In the genomic region with DNA sequence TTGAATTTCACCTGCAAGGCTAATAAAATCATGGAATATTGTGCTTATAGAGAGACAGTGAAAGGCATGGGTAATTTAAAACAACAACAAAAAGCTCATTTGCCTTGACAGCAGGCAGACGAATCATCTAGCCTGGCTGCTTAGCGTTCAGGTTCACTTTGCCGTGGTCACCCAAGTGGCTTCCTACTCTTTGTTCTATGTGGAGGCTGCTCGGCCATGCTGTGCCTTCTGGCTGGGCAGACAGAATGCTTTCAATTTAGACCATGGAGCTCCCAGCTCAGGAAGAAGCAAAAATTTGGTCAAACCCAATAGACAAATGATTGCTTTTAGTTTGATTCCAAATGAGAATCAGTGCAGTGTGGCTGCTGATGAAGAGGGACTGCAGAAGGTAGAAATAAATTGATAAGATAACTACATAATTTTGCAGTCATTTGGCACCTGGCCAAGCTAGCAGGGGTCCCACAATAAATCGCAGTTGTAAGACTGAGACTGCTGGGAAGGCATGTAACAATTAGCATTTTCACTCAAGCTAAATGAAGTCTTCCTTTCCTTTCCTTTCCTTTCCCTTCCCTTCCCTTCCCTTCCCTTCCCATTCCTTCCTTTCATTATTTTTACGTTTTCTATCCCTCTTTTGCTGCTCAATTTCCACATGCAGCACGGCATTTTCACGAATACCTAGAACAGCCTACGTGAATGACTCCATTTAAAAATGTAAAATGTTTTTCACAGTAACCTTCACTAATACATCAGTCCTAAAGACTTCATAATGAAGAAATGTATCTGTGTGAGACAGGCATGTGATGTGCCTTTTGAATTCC, we compare ENCODE assay signal across 21 cellular contexts.
DNase-seq lines count a peak whose midpoint lies in the region; ATAC-seq and TF ChIP-seq lines count a peak whose summit lies in the region.
"Had no signal": no experiment of that assay in that cellular context is flagged by ENCODE, and none has a peak within 500 bp of the region (broad histone marks: within the 10 kb centered on the region; RNA-seq: fewer than 3 reads in every experiment).

No MANE protein-coding gene starts in this region.

- H3K27ac ChIP-seq in ACC112 (ENCODE audit: low read depth, low read length), result no peak overlapping the region
- H3K27ac ChIP-seq in H9 (ENCODE audit: insufficient read length, low read depth, low read length), result no peak overlapping the region
- H3K27ac ChIP-seq: esophagus muscularis mucosa, ovary, Peyer's patch, sigmoid colon had no signal

- H3K23me2 ChIP-seq in H9 (ENCODE audit: insufficient read length, low read depth, low read length, poor library complexity, severe bottlenecking), result no peaks in the 10 kb centered on the region

- no peaks in the 10 kb centered on the region for H3K79me1 ChIP-seq in H9 (ENCODE audit: insufficient read depth, low read depth, low read length, poor library complexity, severe bottlenecking)

- no peaks in the 10 kb centered on the region for H3K27me3 ChIP-seq in ACC112 (ENCODE audit: insufficient read depth, low read length)
- no peaks in the 10 kb centered on the region for H3K27me3 ChIP-seq in H9 (ENCODE audit: insufficient read depth, low read length)
- H3K27me3 ChIP-seq: esophagus muscularis mucosa, ovary, Peyer's patch, sigmoid colon had no signal

- peaks cover 14 to 23% of the 10 kb centered on the region in 2 experiments for H3K4me1 Mint-ChIP-seq in H9

- no peak overlapping the region for H4K91ac ChIP-seq in H9 (ENCODE audit: insufficient read length, low read depth, low read length)

- H3K4me3 ChIP-seq in ACC112 (ENCODE audit: low read depth, low read length), result no peak overlapping the region
- H3K4me3 ChIP-seq: esophagus muscularis mucosa, ovary, Peyer's patch, sigmoid colon had no signal

- H3K56ac ChIP-seq in H9 (ENCODE audit: insufficient read length, low read depth, low read length), result no peak overlapping the region

- DNase-seq in H9 (no peak), SK-N-DZ (ENCODE audit: low spot score) (peak; percentile 33), lung microvascular endothelial cell (ENCODE audit: low read depth in 2 of 2) (peak; percentile 3 to 11), head of caudate nucleus (no peak), NCI-H345 treated with DMSO at 0.1 percent for 48 hours (lab: John Stamatoyannopoulos, UW; ENCODE audit: unreplicated experiment) (no peak)
- DNase-seq: activated CD4-positive, alpha-beta T cell treated with anti-CD3 and anti-CD28 coated beads, Interleukin-2, amount 50 U/mL, for 4 hours; activated effector memory CD4-positive, alpha-beta T cell treated with Interleukin-2 at 50 U/mL for 16 hours; effector CD4-positive, alpha-beta T cell; left cardiac atrium; MV-4-11; naive B cell; NCI-H2029; ovary; Peyer's patch; sigmoid colon; stimulated activated CD4-positive, alpha-beta T cell treated with anti-CD3 and anti-CD28 coated beads, Interleukin-15, amount 100 ng/mL, for 24 hours had no signal

- H3K36me3 Mint-ChIP-seq in H9 (ENCODE audit: insufficient read depth in 1 of 3, low read depth in 3 of 3), result no peaks in the 10 kb centered on the region
- H3K36me3 Mint-ChIP-seq: CD14-positive monocyte, memory B cell, naive B cell had no signal

- H3K9me3 Mint-ChIP-seq in H9, result no peaks in the 10 kb centered on the region; a peak in 2 of 5 replicates
- H3K9me3 Mint-ChIP-seq: CD14-positive monocyte, memory B cell, naive B cell had no signal

- H2BK12ac ChIP-seq in H9 (ENCODE audit: insufficient read length, low read depth, low read length), result no peak overlapping the region

- no peak overlapping the region for H3K4me2 ChIP-seq in H9 (ENCODE audit: insufficient read depth, insufficient read length, low read length)

- no peak overlapping the region for H3K4ac ChIP-seq in H9 (ENCODE audit: low read depth, low read length)

- H3T11ph ChIP-seq in H9 (ENCODE audit: low read length), result no peak overlapping the region

- H3K9me3 ChIP-seq in H9 (ENCODE audit: control insufficient read depth, low read depth, low read length), result no peaks in the 10 kb centered on the region
- H3K9me3 ChIP-seq: esophagus muscularis mucosa, ovary, Peyer's patch, sigmoid colon had no signal

- H2BK5ac ChIP-seq in H9 (ENCODE audit: insufficient read length, low read length), result no peak overlapping the region

- H2BK120ac ChIP-seq in H9 (ENCODE audit: low read depth, low read length, poor library complexity, severe bottlenecking), result no peak overlapping the region

- H3K4me1 ChIP-seq in ACC112 (ENCODE audit: control insufficient read depth, insufficient read depth, low read length, unreplicated experiment), result peaks cover 11% of the 10 kb centered on the region
- 0 out of 2 replicates have a peak, but pooled peaks cover 3% of the 10 kb centered on the region for H3K4me1 ChIP-seq in H9 (ENCODE audit: insufficient read depth, low read length)
- H3K4me1 ChIP-seq: esophagus muscularis mucosa, Peyer's patch had no signal

- no peak overlapping the region for H2BK20ac ChIP-seq in H9 (ENCODE audit: low read depth, low read length, poor library complexity, severe bottlenecking)

- no peak for ATAC-seq in HG03520 (IDR thresholded peaks at IDR 0.05; ENCODE audit: unreplicated experiment)
- ATAC-seq: left cardiac atrium had no signal

- H4K8ac ChIP-seq in H9 (replicated peaks; ENCODE audit: insufficient read length, low read depth, low read length), result no peak overlapping the region

- H4K5ac ChIP-seq in H9 (ENCODE audit: insufficient read length, low read depth, low read length), result no peak overlapping the region

- no peaks in the 10 kb centered on the region for H4K20me1 ChIP-seq in H9 (ENCODE audit: control insufficient read depth, insufficient read depth, insufficient read length)

- H3K9ac ChIP-seq in H9 (ENCODE audit: extremely low read depth, insufficient read length, low read length), result no peak overlapping the region

- no peak for TF ChIP-seq CTCF in H9 (conservative IDR thresholded peaks at IDR 0.05)

- no peak overlapping the region for H2BK15ac ChIP-seq in H9 (ENCODE audit: low read depth, low read length)

- WGBS in H9 (ENCODE audit: extremely low coverage, insufficient read length, low lambda C conversion rate), result 100% methylated on average over 1 of the region's 9 CpGs

- no peak overlapping the region for H3K4me3 Mint-ChIP-seq in H9
- H3K4me3 Mint-ChIP-seq: CD14-positive monocyte, memory B cell, naive B cell had no signal

- H3K18ac ChIP-seq in H9 (ENCODE audit: insufficient read length, low read depth, low read length), result no peak overlapping the region

- no peak overlapping the region for H2AK5ac ChIP-seq in H9 (ENCODE audit: insufficient read length, low read length)

- H2AFZ ChIP-seq in ACC112 (ENCODE audit: low read length, unreplicated experiment) (peak overlapping the region; percentile 28), H9 (ENCODE audit: low read length) (no peak overlapping the region)

- H3K27ac Mint-ChIP-seq in H9, result peak overlapping the region in 2 of 3 experiments; percentile 84 to 94; a peak in 5 of 7 replicates
- H3K27ac Mint-ChIP-seq: CD14-positive monocyte, memory B cell had no signal

- no peak overlapping the region for H3K14ac ChIP-seq in H9 (ENCODE audit: insufficient read depth, low read length)

- H3K27me3 Mint-ChIP-seq in H9 (ENCODE audit: low read depth), result no peaks in the 10 kb centered on the region

- intact Hi-C loops in head of caudate nucleus (cut with DNase I), result no loop called here

- no peak overlapping the region for H3K23ac ChIP-seq in H9 (ENCODE audit: insufficient read length, low read depth, low read length)

- no peaks in the 10 kb centered on the region for H3K36me3 ChIP-seq in ACC112 (ENCODE audit: insufficient read depth, low read length)
- H3K36me3 ChIP-seq: esophagus muscularis mucosa, ovary, Peyer's patch, sigmoid colon had no signal

- H3K79me2 ChIP-seq in ACC112 (ENCODE audit: control insufficient read depth, insufficient read depth, low read length, unreplicated experiment) (no peaks in the 10 kb centered on the region), H9 (ENCODE audit: insufficient read depth, low read length) (no peaks in the 10 kb centered on the region)

Comparison
In these comparisons a context has a peak if more than half of its experiments do, and no peak if none do; other contexts are left out.
1. DNase-seq: peak in SK-N-DZ (single experiment) and lung microvascular endothelial cell (2 of 2); none in H9 (single experiment), head of caudate nucleus (0 of 42) and NCI-H345 treated with DMSO at 0.1 percent for 48 hours (single experiment).